In genomic region chr19:663682-664117, GRCh38 we compare ENCODE assay signal across 7 cellular contexts. TPM values are rescaled to one million over a fixed set of nuclear protein-coding genes. Genes with fewer than 3 reads are reported as not detected.
DNase-seq lines count a peak whose midpoint lies in the region; ATAC-seq and TF ChIP-seq lines count a peak whose summit lies in the region.
"Had no signal": no experiment of that assay in that cellular context is flagged by ENCODE, and none has a peak within 500 bp of the region (broad histone marks: within the 10 kb centered on the region; RNA-seq: fewer than 3 reads in every experiment).

No MANE protein-coding gene starts in this region.

- dilution Hi-C loops in mammary epithelial cell (cut with HindIII; ENCODE audit: low sequenced_read_pairs): no loop called here

- DNase-seq in HCT116 (ENCODE audit: low read depth, low spot score) (no peak), mammary epithelial cell (no peak), cortex of kidney (lab: John Stamatoyannopoulos, UW) (no peak), NCI-H128 (lab: John Stamatoyannopoulos, UW; ENCODE audit: unreplicated experiment) (no peak)

- H3K9me3 ChIP-seq in HCT116 (ENCODE audit: control insufficient read depth in 1 of 2, insufficient read depth in 1 of 2, low read depth in 1 of 2, low read length in 2 of 2): no peaks in the 10 kb centered on the region
- H3K9me3 ChIP-seq in mammary epithelial cell (replicated peaks; ENCODE audit: insufficient read depth, low read length): no peaks in the 10 kb centered on the region
- no peaks in the 10 kb centered on the region for H3K9me3 ChIP-seq in neutrophil

- in situ Hi-C loops in mammary epithelial cell (cut with MboI; ENCODE audit: low sequenced_read_pairs in 2 of 2): no loop called here

- H2AFZ ChIP-seq in HCT116 (ENCODE audit: low read depth, low read length, poor library complexity, severe bottlenecking) (no peak overlapping the region), mammary epithelial cell (ENCODE audit: low read depth, low read length) (peak overlapping the region; percentile 94)

- TF ChIP-seq RAD21 in HCT116 (IDR thresholded peaks at IDR 0.05; ENCODE audit: low read depth): no peak

- H3K79me2 ChIP-seq in HCT116 (ENCODE audit: insufficient read depth, low read length): peaks cover 42% of the 10 kb centered on the region
- H3K79me2 ChIP-seq in mammary epithelial cell (ENCODE audit: insufficient read depth, low read length): peaks cover 44% of the 10 kb centered on the region

- ATAC-seq in HCT116 (no peak; the same call in 1 of the 2 replicates), GM18505 (IDR thresholded peaks at IDR 0.05; ENCODE audit: unreplicated experiment) (no peak)

- POLR2A ChIA-PET in HCT116 (lab: Charles Lee): interaction anchor here (1.0 to 1.2 kb wide), 4 partner anchors 12 to 252 kb away, joined by 3 to 5 read pairs (median 4); partner anchors contain the start of gene FSTL3

- CTCF ChIA-PET in HCT116 (lab: Charles Lee) (interaction anchor here (0.6 to 1.6 kb wide), 7 partner anchors 14 to 157 kb away, joined by 3 to 19 read pairs (median 4); no protein-coding TSS in a partner anchor), mammary epithelial cell (lab: Charles Lee; ENCODE audit: low non-redundant PET) (interaction anchor here (0.6 to 1.1 kb wide), 2 partner anchors 71 to 77 kb away, joined by 4 to 10 read pairs; no protein-coding TSS in a partner anchor)

- H4K20me1 ChIP-seq in HCT116 (ENCODE audit: insufficient read depth) (peaks cover 5% of the 10 kb centered on the region; the same call in 1 of the 2 replicates), mammary epithelial cell (ENCODE audit: insufficient read depth, low read length) (peaks cover 17% of the 10 kb centered on the region)

- 32% methylated on average over 9 of the region's 18 CpGs for WGBS in mammary epithelial cell (ENCODE audit: low coverage, missing lambda C conversion rate)

- H3K27ac ChIP-seq in HCT116 (ENCODE audit: low read depth, low read length) (peak overlapping the region; percentile 99), mammary epithelial cell (ENCODE audit: insufficient read depth, low read depth, low read length) (peak overlapping the region; percentile 32), neutrophil (peak overlapping the region; percentile 92)

- H3K4me2 ChIP-seq in HCT116 (ENCODE audit: low read length) (peak overlapping the region; percentile 99), mammary epithelial cell (ENCODE audit: insufficient read depth, low read depth, low read length) (peak overlapping the region; percentile 85)

- BruUV-seq in HCT116 (replicated peaks; lab: Mats Ljungman, UMichigan): TSS peak; percentile 54
- no TSS peak for BruUV-seq in mammary epithelial cell (replicated peaks; lab: Mats Ljungman, UMichigan)

- peak overlapping the region; percentile 55 to 72 for H3K4me3 ChIP-seq in HCT116 (replicated peaks in 1 of 2; ENCODE audit: low read depth in 1 of 2, low read length in 2 of 2)
- peak overlapping the region; percentile 47 to 59 (median 57) for H3K4me3 ChIP-seq in mammary epithelial cell (replicated peaks in 1 of 3; ENCODE audit: insufficient read depth in 1 of 3, low read depth in 2 of 3, low read length in 3 of 3)
- peak overlapping the region; percentile 69 to 76 for H3K4me3 ChIP-seq in neutrophil (ENCODE audit: low read depth in 1 of 2, low read length in 1 of 2)

- H3K4me1 ChIP-seq in HCT116 (ENCODE audit: control insufficient read depth in 1 of 2, insufficient read depth in 2 of 2, low read length in 2 of 2) (peaks cover 18 to 35% of the 10 kb centered on the region in 2 experiments), mammary epithelial cell (ENCODE audit: insufficient read depth, low read length) (peaks cover 40% of the 10 kb centered on the region), neutrophil (ENCODE audit: control insufficient read depth in 1 of 2, insufficient read depth in 1 of 2, low read depth in 1 of 2, low read length in 1 of 2) (peaks cover 76 to 81% of the 10 kb centered on the region in 2 experiments)

- no peaks in the 10 kb centered on the region for H3K27me3 ChIP-seq in HCT116 (ENCODE audit: insufficient read depth, low read length)
- H3K27me3 ChIP-seq in mammary epithelial cell (ENCODE audit: insufficient read depth, low read length): no peaks in the 10 kb centered on the region
- no peaks in the 10 kb centered on the region for H3K27me3 ChIP-seq in neutrophil

- RAD21 ChIA-PET in HCT116 (lab: Charles Lee; ENCODE audit: low non-redundant PET in 1 of 2, low total read pairs in 2 of 2, uncharacterized antibody in 2 of 2, unreplicated experiment in 2 of 2): interaction anchor here (0.7 to 1.0 kb wide), 2 partner anchors 13 to 71 kb away, joined by 3 to 6 read pairs; no protein-coding TSS in a partner anchor

- intact Hi-C loops in HCT116 (cut with micrococcal nuclease) (loop anchor here (2.0 kb wide), 1 partner anchor 133 kb away; the partner anchor contains the start of gene PTBP1), mammary epithelial cell (cut with micrococcal nuclease) (loop anchor here (1.0 to 2.0 kb wide), 3 partner anchors 75 to 134 kb away; partner anchors contain the start of genes HCN2 and PTBP1)

- peaks cover 0 to 7% of the 10 kb centered on the region in 2 experiments; a peak in 2 of 4 replicates for H3K36me3 ChIP-seq in HCT116 (ENCODE audit: control insufficient read depth in 1 of 2, insufficient read depth in 2 of 2, low read length in 2 of 2)
- H3K36me3 ChIP-seq in mammary epithelial cell (ENCODE audit: insufficient read depth, low read length): no peaks in the 10 kb centered on the region
- H3K36me3 ChIP-seq in neutrophil: peaks cover 3% of the 10 kb centered on the region

- TF ChIP-seq CTCF in HCT116 (IDR thresholded peaks at IDR 0.05 in 2 of 3, conservative IDR thresholded peaks at IDR 0.05 in 1 of 3; ENCODE audit: borderline replicate concordance in 1 of 3, insufficient read depth in 1 of 3, low read depth in 2 of 3, low read length in 2 of 3): no peak
- no peak for TF ChIP-seq CTCF in mammary epithelial cell (conservative IDR thresholded peaks at IDR 0.05 in 1 of 2, IDR thresholded peaks at IDR 0.05 in 1 of 2; ENCODE audit: extremely low read depth in 1 of 2, insufficient read depth in 1 of 2, low read depth in 1 of 2, low read length in 2 of 2)
- TF ChIP-seq CTCF in neutrophil (IDR thresholded peaks at IDR 0.05): no peak

- no peaks in the 10 kb centered on the region for H3K9me2 ChIP-seq in HCT116 (ENCODE audit: insufficient read depth)

- peak overlapping the region; percentile 83 for H3K9ac ChIP-seq in HCT116 (ENCODE audit: low read length)
- peak overlapping the region; percentile 47 for H3K9ac ChIP-seq in mammary epithelial cell (ENCODE audit: insufficient read depth, low read length)

- TF ChIP-seq POLR2A in HCT116 (IDR thresholded peaks at IDR 0.05; ENCODE audit: borderline replicate concordance, extremely low read depth, insufficient read depth, insufficient read length): no peak
- no peak for TF ChIP-seq POLR2A in GM18505 (IDR thresholded peaks at IDR 0.05; ENCODE audit: borderline replicate concordance, extremely low read depth, insufficient read depth, insufficient read length)

TF ChIP-seq in HCT116, 20 proteins besides CTCF, POLR2A, EP300 and RAD21 (continues in another document):
- TF ChIP-seq POLR2AphosphoS5 (IDR thresholded peaks at IDR 0.05; ENCODE audit: low read depth, low read length) (no peak), CEBPB (IDR thresholded peaks at IDR 0.05; ENCODE audit: low read depth) (no peak), YY1 (IDR thresholded peaks at IDR 0.05; ENCODE audit: extremely low read depth, insufficient replicate concordance, low read depth, low read length) (no peak), ELF1 (IDR thresholded peaks at IDR 0.05; ENCODE audit: borderline replicate concordance, low read depth) (no peak), REST (IDR thresholded peaks at IDR 0.05; ENCODE audit: low read depth) (no peak), SP1 (IDR thresholded peaks at IDR 0.05; ENCODE audit: low read depth) (no peak), FOSL1 (IDR thresholded peaks at IDR 0.05; ENCODE audit: low read depth) (no peak), EZH2 (IDR thresholded peaks at IDR 0.05) (no peak)

RNA-seq across cellular contexts. Expression of gene RNF126, which starts 0.7 kb away (rescaled TPM):
- total RNA-seq in HCT116 (2021; ENCODE audit: unreplicated experiment): 93.8 TPM
- 87.9 and 89.0 TPM in 2 replicates for polyA plus RNA-seq in HCT116 (2012)
- total RNA-seq in mammary epithelial cell: 10 to 100 TPM; 79.2 to 83.9 TPM
- polyA plus RNA-seq in mammary epithelial cell: 54.4 TPM
- polyA minus RNA-seq in mammary epithelial cell: 5.1 TPM

RNA-seq across cellular contexts. Expression of gene FSTL3, which starts 12.5 kb away (rescaled TPM):
- total RNA-seq in HCT116 (2021; ENCODE audit: unreplicated experiment): 29.1 TPM
- polyA plus RNA-seq in HCT116 (2012): 25.7 and 26.1 TPM in 2 replicates
- 100 to 1,000 TPM; 127 to 140 TPM for total RNA-seq in mammary epithelial cell
- 72.2 TPM for polyA plus RNA-seq in mammary epithelial cell
- 41.3 TPM for polyA minus RNA-seq in mammary epithelial cell

RNA-seq across cellular contexts. Expression of gene FGF22, which starts 24.0 kb away (rescaled TPM):
- total RNA-seq in HCT116 (2021; ENCODE audit: unreplicated experiment) (1.5 TPM), mammary epithelial cell (not detected)
- polyA plus RNA-seq in HCT116 (2012): 0.35 and 0.39 TPM in 2 replicates
- not detected for polyA plus RNA-seq in mammary epithelial cell
- not detected for polyA minus RNA-seq in mammary epithelial cell

RNA-seq across cellular contexts. Expression of gene POLRMT, which starts 30.4 kb away (rescaled TPM):
- 138 TPM for total RNA-seq in HCT116 (2021; ENCODE audit: unreplicated experiment)
- polyA plus RNA-seq in HCT116 (2012): 175 and 185 TPM in 2 replicates
- 10 to 100 TPM; 23.5 to 50.9 TPM for total RNA-seq in mammary epithelial cell
- polyA plus RNA-seq in mammary epithelial cell: 30.2 TPM
- polyA minus RNA-seq in mammary epithelial cell: 63.2 TPM

RNA-seq across cellular contexts. Expression of gene PRSS57, which starts 31.6 kb away (rescaled TPM):
- not detected for total RNA-seq in HCT116 (2021; ENCODE audit: unreplicated experiment)
- 0.12 and 0.16 TPM in 2 replicates for polyA plus RNA-seq in HCT116 (2012)
- total RNA-seq in mammary epithelial cell: not detected
- not detected for polyA plus RNA-seq in mammary epithelial cell
- not detected for polyA minus RNA-seq in mammary epithelial cell
- total RNA-seq: left cardiac atrium had no signal

Comparison
In these comparisons a context has a peak if more than half of its experiments do, and no peak if none do; other contexts are left out.
1. H3K27ac ChIP-seq: peak in every context shown above with its lines; median percentile 99 in HCT116; 92 in neutrophil; 32 in mammary epithelial cell.